Comparison of ENCODE assay signal across 1 cellular context in the genomic region with DNA sequence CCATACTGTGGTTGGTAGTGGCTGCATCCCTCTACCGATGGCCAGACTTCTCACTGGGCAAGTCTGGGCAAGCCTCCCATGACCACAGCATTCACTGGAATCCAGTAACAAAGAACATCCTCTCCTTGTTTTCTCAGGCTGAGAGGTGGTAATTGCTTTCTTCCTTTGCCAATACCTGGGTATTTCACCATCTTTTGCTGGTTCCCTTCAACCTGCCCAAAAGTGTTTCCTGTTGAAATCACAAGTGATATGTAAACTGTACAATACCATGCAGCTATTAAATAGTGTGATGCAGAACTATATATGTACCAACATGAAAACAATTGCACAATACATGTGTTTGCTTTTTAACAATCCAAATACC.
A peak's percentile ranks its signal among the peaks of the same experiment; 100 is the strongest.
TF ChIP-seq lines count a peak whose summit lies in the region.

Gene PTCHD4 (minus strand): TSS at position 55 of the 364 bp plus-strand sequence. CDS start 42,240 bp downstream, outside the sequence.

TF ChIP-seq in HepG2, 621 proteins besides CTCF, POLR2A, EP300 and RAD21 (continued from another document and continues in another):
- TF ChIP-seq, protein P1, sequence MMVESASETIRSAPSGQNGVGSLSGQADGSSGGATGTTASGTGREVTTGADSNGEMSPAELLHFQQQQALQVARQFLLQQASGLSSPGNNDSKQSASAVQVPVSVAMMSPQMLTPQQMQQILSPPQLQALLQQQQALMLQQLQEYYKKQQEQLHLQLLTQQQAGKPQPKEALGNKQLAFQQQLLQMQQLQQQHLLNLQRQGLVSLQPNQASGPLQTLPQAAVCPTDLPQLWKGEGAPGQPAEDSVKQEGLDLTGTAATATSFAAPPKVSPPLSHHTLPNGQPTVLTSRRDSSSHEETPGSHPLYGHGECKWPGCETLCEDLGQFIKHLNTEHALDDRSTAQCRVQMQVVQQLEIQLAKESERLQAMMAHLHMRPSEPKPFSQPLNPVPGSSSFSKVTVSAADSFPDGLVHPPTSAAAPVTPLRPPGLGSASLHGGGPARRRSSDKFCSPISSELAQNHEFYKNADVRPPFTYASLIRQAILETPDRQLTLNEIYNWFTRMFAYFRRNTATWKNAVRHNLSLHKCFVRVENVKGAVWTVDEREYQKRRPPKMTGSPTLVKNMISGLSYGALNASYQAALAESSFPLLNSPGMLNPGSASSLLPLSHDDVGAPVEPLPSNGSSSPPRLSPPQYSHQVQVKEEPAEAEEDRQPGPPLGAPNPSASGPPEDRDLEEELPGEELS (CRISPR knock-in tag; IDR thresholded peaks at IDR 0.05) = peak; percentile 70
- TF ChIP-seq, protein P2, sequence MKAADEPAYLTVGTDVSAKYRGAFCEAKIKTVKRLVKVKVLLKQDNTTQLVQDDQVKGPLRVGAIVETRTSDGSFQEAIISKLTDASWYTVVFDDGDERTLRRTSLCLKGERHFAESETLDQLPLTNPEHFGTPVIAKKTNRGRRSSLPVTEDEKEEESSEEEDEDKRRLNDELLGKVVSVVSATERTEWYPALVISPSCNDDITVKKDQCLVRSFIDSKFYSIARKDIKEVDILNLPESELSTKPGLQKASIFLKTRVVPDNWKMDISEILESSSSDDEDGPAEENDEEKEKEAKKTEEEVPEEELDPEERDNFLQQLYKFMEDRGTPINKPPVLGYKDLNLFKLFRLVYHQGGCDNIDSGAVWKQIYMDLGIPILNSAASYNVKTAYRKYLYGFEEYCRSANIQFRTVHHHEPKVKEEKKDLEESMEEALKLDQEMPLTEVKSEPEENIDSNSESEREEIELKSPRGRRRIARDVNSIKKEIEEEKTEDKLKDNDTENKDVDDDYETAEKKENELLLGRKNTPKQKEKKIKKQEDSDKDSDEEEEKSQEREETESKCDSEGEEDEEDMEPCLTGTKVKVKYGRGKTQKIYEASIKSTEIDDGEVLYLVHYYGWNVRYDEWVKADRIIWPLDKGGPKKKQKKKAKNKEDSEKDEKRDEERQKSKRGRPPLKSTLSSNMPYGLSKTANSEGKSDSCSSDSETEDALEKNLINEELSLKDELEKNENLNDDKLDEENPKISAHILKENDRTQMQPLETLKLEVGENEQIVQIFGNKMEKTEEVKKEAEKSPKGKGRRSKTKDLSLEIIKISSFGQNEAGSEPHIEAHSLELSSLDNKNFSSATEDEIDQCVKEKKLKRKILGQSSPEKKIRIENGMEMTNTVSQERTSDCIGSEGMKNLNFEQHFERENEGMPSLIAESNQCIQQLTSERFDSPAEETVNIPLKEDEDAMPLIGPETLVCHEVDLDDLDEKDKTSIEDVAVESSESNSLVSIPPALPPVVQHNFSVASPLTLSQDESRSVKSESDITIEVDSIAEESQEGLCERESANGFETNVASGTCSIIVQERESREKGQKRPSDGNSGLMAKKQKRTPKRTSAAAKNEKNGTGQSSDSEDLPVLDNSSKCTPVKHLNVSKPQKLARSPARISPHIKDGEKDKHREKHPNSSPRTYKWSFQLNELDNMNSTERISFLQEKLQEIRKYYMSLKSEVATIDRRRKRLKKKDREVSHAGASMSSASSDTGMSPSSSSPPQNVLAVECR (CRISPR knock-in tag; IDR thresholded peaks at IDR 0.05; ENCODE audit: borderline replicate concordance) = peak; percentile 61; the same call in 1 of the 2 replicates
- TF ChIP-seq ARID5B (CRISPR knock-in tag; IDR thresholded peaks at IDR 0.05) = peak; percentile 90
- TF ChIP-seq ZHX2 (IDR thresholded peaks at IDR 0.05; ENCODE audit: low read depth) = no peak
- no peak for TF ChIP-seq ZHX2 (CRISPR knock-in tag; IDR thresholded peaks at IDR 0.05; ENCODE audit: borderline replicate concordance)
- no peak for TF ChIP-seq ZNF567 (CRISPR knock-in tag; IDR thresholded peaks at IDR 0.05; ENCODE audit: borderline replicate concordance)
- no peak for TF ChIP-seq ZFP36L1 (CRISPR knock-in tag; IDR thresholded peaks at IDR 0.05)
- TF ChIP-seq, protein P3, sequence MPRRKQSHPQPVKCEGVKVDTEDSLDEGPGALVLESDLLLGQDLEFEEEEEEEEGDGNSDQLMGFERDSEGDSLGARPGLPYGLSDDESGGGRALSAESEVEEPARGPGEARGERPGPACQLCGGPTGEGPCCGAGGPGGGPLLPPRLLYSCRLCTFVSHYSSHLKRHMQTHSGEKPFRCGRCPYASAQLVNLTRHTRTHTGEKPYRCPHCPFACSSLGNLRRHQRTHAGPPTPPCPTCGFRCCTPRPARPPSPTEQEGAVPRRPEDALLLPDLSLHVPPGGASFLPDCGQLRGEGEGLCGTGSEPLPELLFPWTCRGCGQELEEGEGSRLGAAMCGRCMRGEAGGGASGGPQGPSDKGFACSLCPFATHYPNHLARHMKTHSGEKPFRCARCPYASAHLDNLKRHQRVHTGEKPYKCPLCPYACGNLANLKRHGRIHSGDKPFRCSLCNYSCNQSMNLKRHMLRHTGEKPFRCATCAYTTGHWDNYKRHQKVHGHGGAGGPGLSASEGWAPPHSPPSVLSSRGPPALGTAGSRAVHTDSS (CRISPR knock-in tag; conservative IDR thresholded peaks at IDR 0.05) = no peak
- peak; percentile 57; the same call in 1 of the 2 replicates for TF ChIP-seq WIZ (CRISPR knock-in tag; IDR thresholded peaks at IDR 0.05)
- TF ChIP-seq ZNF317 (CRISPR knock-in tag; IDR thresholded peaks at IDR 0.05) = peak; percentile 70
- no peak for TF ChIP-seq GPBP1L1 (CRISPR knock-in tag; IDR thresholded peaks at IDR 0.05)
- no peak for TF ChIP-seq ZNF333 (CRISPR knock-in tag; IDR thresholded peaks at IDR 0.05; ENCODE audit: borderline replicate concordance)
- TF ChIP-seq, protein P4, sequence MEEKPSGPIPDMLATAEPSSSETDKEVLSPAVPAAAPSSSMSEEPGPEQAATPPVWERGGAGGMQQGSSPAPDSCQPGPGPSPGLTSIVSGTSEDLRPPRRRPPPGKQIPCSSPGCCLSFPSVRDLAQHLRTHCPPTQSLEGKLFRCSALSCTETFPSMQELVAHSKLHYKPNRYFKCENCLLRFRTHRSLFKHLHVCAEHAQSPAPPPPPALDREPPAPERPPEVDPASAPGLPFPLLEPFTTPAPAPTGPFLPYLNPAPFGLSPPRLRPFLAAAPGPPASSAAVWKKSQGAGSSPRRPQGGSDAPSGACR (CRISPR knock-in tag; IDR thresholded peaks at IDR 0.05) = peak; percentile 77; the same call in 1 of the 2 replicates
- no peak for TF ChIP-seq ZNF337 (CRISPR knock-in tag; IDR thresholded peaks at IDR 0.05; ENCODE audit: borderline replicate concordance, low read depth)
- peak; percentile 47; the same call in 1 of the 2 replicates for TF ChIP-seq HOMEZ (CRISPR knock-in tag; IDR thresholded peaks at IDR 0.05; ENCODE audit: low read depth)
- peak; percentile 32 for TF ChIP-seq RBFOX2 (IDR thresholded peaks at IDR 0.05; ENCODE audit: low read depth, low read length)
- TF ChIP-seq DMAP1 (CRISPR knock-in tag; IDR thresholded peaks at IDR 0.05) = peak; percentile 93
- peak; percentile 39 for TF ChIP-seq ASH2L (IDR thresholded peaks at IDR 0.05; ENCODE audit: insufficient read length, low read depth, low read length)
- TF ChIP-seq ZNF883 (CRISPR knock-in tag; IDR thresholded peaks at IDR 0.05; ENCODE audit: not compliant biosample characterization) = no peak
- TF ChIP-seq POLR2G (IDR thresholded peaks at IDR 0.05; ENCODE audit: low read depth, low read length) = peak; percentile 98
- no peak for TF ChIP-seq MAZ (IDR thresholded peaks at IDR 0.05; ENCODE audit: borderline replicate concordance, low read depth, low read length)
- TF ChIP-seq MAZ (CRISPR knock-in tag; IDR thresholded peaks at IDR 0.05; ENCODE audit: low read depth) = no peak
- TF ChIP-seq TBL1XR1 (IDR thresholded peaks at IDR 0.05; ENCODE audit: borderline replicate concordance, low read length, partially characterized antibody) = no peak
- TF ChIP-seq SSRP1 (CRISPR knock-in tag; IDR thresholded peaks at IDR 0.05) = peak; percentile 89; the same call in 1 of the 2 replicates
- TF ChIP-seq ZNF562 (CRISPR knock-in tag; IDR thresholded peaks at IDR 0.05; ENCODE audit: borderline replicate concordance) = 0 out of 2 replicates have a peak, but pooled peaks have one; percentile 15
- no peak for TF ChIP-seq ZSCAN30 (CRISPR knock-in tag; IDR thresholded peaks at IDR 0.05)
- TF ChIP-seq HINFP (CRISPR knock-in tag; IDR thresholded peaks at IDR 0.05; ENCODE audit: low read depth) = 0 out of 2 replicates have a peak, but pooled peaks have one; percentile 43
- no peak for TF ChIP-seq ZNF136 (CRISPR knock-in tag; IDR thresholded peaks at IDR 0.05; ENCODE audit: low read depth)
